19 cellular contexts compared by ENCODE assay signal in genomic region chr13:51191743-51192142, GRCh38. TPM values are rescaled to one million over a fixed set of nuclear protein-coding genes. Genes with fewer than 3 reads are reported as not detected.
"Had no signal": no experiment of that assay in that cellular context is flagged by ENCODE, and none has a peak within 500 bp of the region (broad histone marks: within the 10 kb centered on the region; RNA-seq: fewer than 3 reads in every experiment).

No MANE protein-coding gene starts in this region.

- H3K9me3 Mint-ChIP-seq: dendritic cell treated with granulocyte-macrophage colony-stimulating factor and Interleukin-4, amounts not matched to agents 40 ng/mL and 50 ng/mL, for 4 days; stimulated activated naive CD8-positive, alpha-beta T cell treated with anti-CD3 and anti-CD28 coated beads, Interleukin-15, amount 100 ng/mL, for 72 hours had no signal

- H3K9me3 ChIP-seq: esophagus squamous epithelium, neutrophil, psoas muscle, right lobe of liver, testis, tibial nerve, upper lobe of right lung, vagina had no signal

- ATAC-seq: foreskin keratinocyte; naive thymus-derived CD4-positive, alpha-beta T cell; psoas muscle; right lobe of liver; stimulated activated naive B cell treated with anti-CD40 and anti-IgM and Interleukin-4, amounts not matched to agents 10 μg/mL and 1 μg/mL and 100 μg/mL, for 72 hours; upper lobe of right lung had no signal

- H3K27ac ChIP-seq: esophagus squamous epithelium, foreskin keratinocyte, neutrophil, psoas muscle, right lobe of liver, testis, tibial nerve, upper lobe of right lung, vagina had no signal

- H3K4me1 ChIP-seq: esophagus squamous epithelium, foreskin keratinocyte, psoas muscle, right lobe of liver, testis, tibial nerve, upper lobe of right lung, vagina had no signal

- H3K27ac Mint-ChIP-seq: dendritic cell treated with granulocyte-macrophage colony-stimulating factor and Interleukin-4, amounts not matched to agents 40 ng/mL and 50 ng/mL, for 4 days; naive thymus-derived CD4-positive, alpha-beta T cell; stimulated activated naive B cell treated with anti-CD40 and anti-IgM and Interleukin-4, amounts not matched to agents 10 μg/mL and 1 μg/mL and 100 μg/mL, for 72 hours; stimulated activated naive CD8-positive, alpha-beta T cell treated with anti-CD3 and anti-CD28 coated beads, Interleukin-15, amount 100 ng/mL, for 72 hours had no signal

- H3K4me3 Mint-ChIP-seq: dendritic cell treated with granulocyte-macrophage colony-stimulating factor and Interleukin-4, amounts not matched to agents 40 ng/mL and 50 ng/mL, for 4 days; naive thymus-derived CD4-positive, alpha-beta T cell; stimulated activated naive B cell treated with anti-CD40 and anti-IgM and Interleukin-4, amounts not matched to agents 10 μg/mL and 1 μg/mL and 100 μg/mL, for 72 hours; stimulated activated naive CD8-positive, alpha-beta T cell treated with anti-CD3 and anti-CD28 coated beads, Interleukin-15, amount 100 ng/mL, for 72 hours had no signal

- H3K36me3 Mint-ChIP-seq: naive thymus-derived CD4-positive, alpha-beta T cell had no signal

- H3K27me3 ChIP-seq: neutrophil, right lobe of liver, testis, tibial nerve, vagina had no signal

- H3K4me3 ChIP-seq: esophagus squamous epithelium, psoas muscle, right lobe of liver, tibial nerve, upper lobe of right lung, vagina had no signal

- DNase-seq: esophagus squamous epithelium; foreskin keratinocyte; head of caudate nucleus; hypothalamus; kidney glomerular epithelial cell; naive thymus-derived CD4-positive, alpha-beta T cell; psoas muscle; retina; right lobe of liver; stimulated activated CD4-positive, alpha-beta T cell treated with anti-CD3 and anti-CD28 coated beads, Interleukin-2, amount 100 ng/mL, for 24 hours; stimulated activated CD4-positive, alpha-beta T cell treated with anti-CD3 and anti-CD28 coated beads, Interleukin-4, amount 100 ng/mL, for 4 hours; stimulated activated naive B cell treated with anti-CD40 and anti-IgM and Interleukin-4, amounts not matched to agents 10 μg/mL and 1 μg/mL and 100 μg/mL, for 72 hours; stimulated activated naive CD8-positive, alpha-beta T cell treated with anti-CD3 and anti-CD28 coated beads, Interleukin-15, amount 100 ng/mL, for 72 hours; testis; upper lobe of right lung had no signal

- H3K36me3 ChIP-seq: esophagus squamous epithelium, neutrophil, right lobe of liver, tibial nerve, upper lobe of right lung, vagina had no signal

- H3K27me3 Mint-ChIP-seq: dendritic cell treated with granulocyte-macrophage colony-stimulating factor and Interleukin-4, amounts not matched to agents 40 ng/mL and 50 ng/mL, for 4 days had no signal

RNA-seq across cellular contexts. Expression of gene FAM124A, which starts 30.5 kb away (rescaled TPM):
- polyA plus RNA-seq: naive thymus-derived CD4-positive, alpha-beta T cell had no signal
